8 cellular contexts compared by ENCODE assay signal in the genomic region with DNA sequence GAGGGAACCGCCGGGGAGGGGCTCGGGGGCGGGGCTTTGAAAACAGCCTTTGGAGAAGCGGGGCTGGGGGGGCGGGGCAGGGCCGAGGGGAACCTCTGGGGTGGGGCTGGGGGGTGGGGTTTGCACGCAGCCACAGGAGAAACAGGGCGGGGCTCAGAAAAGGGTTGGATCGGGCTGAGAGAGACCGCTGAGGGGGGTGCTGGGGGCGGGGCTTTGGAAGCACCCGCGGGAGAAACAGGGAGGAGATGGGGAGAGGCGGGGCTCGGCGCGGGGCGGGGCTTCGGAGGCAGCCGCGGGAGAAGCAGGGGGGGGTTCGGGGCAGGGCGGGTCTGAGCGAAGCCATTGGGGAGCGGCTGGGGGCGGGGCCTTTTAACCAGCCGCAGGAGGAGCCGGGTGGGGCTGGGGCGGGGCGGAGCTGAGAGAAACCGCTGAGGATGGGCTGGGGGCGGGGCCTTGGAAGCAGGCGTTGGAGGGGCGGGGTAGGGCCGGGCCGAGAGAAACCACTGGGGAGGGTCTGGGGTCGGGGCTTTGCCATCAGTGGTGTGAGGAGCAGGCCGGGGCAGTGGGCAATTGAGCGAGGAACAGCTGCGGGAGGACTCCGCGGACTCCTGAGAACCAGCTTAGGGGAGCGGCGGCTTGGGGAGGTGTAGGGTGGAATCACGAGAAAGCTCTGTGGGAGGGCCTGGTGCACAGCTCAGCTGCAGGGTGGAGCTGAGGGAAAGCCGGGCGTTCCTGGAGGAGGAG. TPM values are rescaled to one million over a fixed set of nuclear protein-coding genes. Genes with fewer than 3 reads are reported as not detected.
A peak's percentile ranks its signal among the peaks of the same experiment; 100 is the strongest.
DNase-seq lines count a peak whose midpoint lies in the region; TF ChIP-seq lines count a peak whose summit lies in the region.

No MANE protein-coding gene starts in this region.

- peaks cover 10% of the 10 kb centered on the region for H3K79me2 ChIP-seq in trophoblast cell (ENCODE audit: control insufficient read depth, insufficient read depth, low read length, poor library complexity)

- H3K36me3 ChIP-seq in trophoblast cell (ENCODE audit: control insufficient read depth in 1 of 2, insufficient read depth in 2 of 2, low read length in 2 of 2) = peaks cover 5 to 7% of the 10 kb centered on the region in 2 experiments
- no peaks in the 10 kb centered on the region for H3K36me3 ChIP-seq in thyroid gland

- H3K4me3 ChIP-seq in HFF-Myc (replicated peaks; ENCODE audit: low read depth, low read length) (peak overlapping the region; percentile 45), trophoblast cell (ENCODE audit: low read depth, low read length) (peak overlapping the region; percentile 75), thyroid gland (replicated peaks in 1 of 3) (peak overlapping the region in 1 of 3 donors; percentile 31)

- no peak overlapping the region for H2AFZ ChIP-seq in trophoblast cell (ENCODE audit: insufficient read depth, low read length, poor library complexity)

- H3K9ac ChIP-seq in trophoblast cell (ENCODE audit: low read length) = peak overlapping the region; percentile 78

- H3K9me3 ChIP-seq in trophoblast cell (ENCODE audit: insufficient read depth, low read depth, low read length) (no peaks in the 10 kb centered on the region), thyroid gland (no peaks in the 10 kb centered on the region)

- intact Hi-C loops in cardiac septum (cut with DNase I) (no loop called here), thyroid gland (cut with DNase I) (no loop called here)

- peak overlapping the region; percentile 79 for H3K4ac ChIP-seq in trophoblast cell (ENCODE audit: low read depth, low read length)

- H3K18ac ChIP-seq in trophoblast cell (ENCODE audit: low read length) = peak overlapping the region; percentile 75

- TF ChIP-seq CTCF in HFF-Myc (IDR thresholded peaks at IDR 0.05; ENCODE audit: low read depth, low read length, missing control alignments) = no peak
- TF ChIP-seq CTCF in thyroid gland (IDR thresholded peaks at IDR 0.05) = no peak

- peaks cover 6 to 8% of the 10 kb centered on the region in 2 experiments for H3K4me1 ChIP-seq in trophoblast cell (ENCODE audit: control insufficient read depth in 1 of 2, insufficient read depth in 2 of 2, low read length in 2 of 2)
- no peaks in the 10 kb centered on the region for H3K4me1 ChIP-seq in thyroid gland

- peak overlapping the region; percentile 91 for H4K8ac ChIP-seq in trophoblast cell (ENCODE audit: low read depth, low read length)

- peak overlapping the region; percentile 89 for H4K91ac ChIP-seq in trophoblast cell (ENCODE audit: low read depth, low read length)

- H3K27ac ChIP-seq in trophoblast cell (ENCODE audit: low read depth, low read length) = peak overlapping the region; percentile 96
- peak overlapping the region; percentile 91 to 95 (median 92) for H3K27ac ChIP-seq in thyroid gland

- H2AK5ac ChIP-seq in trophoblast cell (ENCODE audit: low read length) = peak overlapping the region; percentile 54

- H2BK5ac ChIP-seq in trophoblast cell (ENCODE audit: low read depth, low read length, poor library complexity) = peak overlapping the region; percentile 96

- peaks cover 8% of the 10 kb centered on the region for H3K79me1 ChIP-seq in trophoblast cell (ENCODE audit: low read length)

- peak; percentile 73 for DNase-seq in DMS114 treated with DMSO at 0.1 percent for 48 hours (lab: John Stamatoyannopoulos, UW; ENCODE audit: unreplicated experiment)
- DNase-seq in HFF-Myc (ENCODE audit: extremely low read depth, low read depth) = peak; percentile 33
- DNase-seq in NCI-H128 (lab: John Stamatoyannopoulos, UW; ENCODE audit: unreplicated experiment) = peak; percentile 43
- peak; percentile 68 to 79 for DNase-seq in SW 1271 (lab: John Stamatoyannopoulos, UW)
- peak; percentile 69 for DNase-seq in activated naive CD8-positive, alpha-beta T cell treated with anti-CD3 and anti-CD28 coated beads, Interleukin-2, amount 50 U/mL, for 16 hours (ENCODE audit: low read depth, low spot score)
- peak; percentile 97 for DNase-seq in cardiac septum (ENCODE audit: low spot score)
- DNase-seq in trophoblast cell = peak; percentile 80 to 81
- peak; percentile 95 for DNase-seq in thyroid gland

- H2BK12ac ChIP-seq in trophoblast cell (ENCODE audit: low read length) = peak overlapping the region; percentile 31

- H3K14ac ChIP-seq in trophoblast cell (ENCODE audit: low read length) = peak overlapping the region; percentile 93

- H4K12ac ChIP-seq in trophoblast cell (ENCODE audit: low read depth, low read length) = peak overlapping the region; percentile 80

- peak overlapping the region; percentile 69 for H3K4me2 ChIP-seq in trophoblast cell (ENCODE audit: low read length)

- peak in 1 of 2 donors; percentile 49 for TF ChIP-seq POLR2A in thyroid gland (IDR thresholded peaks at IDR 0.05)

- no CpG with 5 or more reads among the region's 48 CpGs for WGBS in trophoblast cell (ENCODE audit: extremely low coverage, insufficient coverage, insufficient read length)
- WGBS in thyroid gland, 2 donors = 0 to 7% methylated on average over 10 to 18 of the region's 48 CpGs

- no peaks in the 10 kb centered on the region for H3K27me3 ChIP-seq in trophoblast cell (ENCODE audit: insufficient read depth, low read length)
- H3K27me3 ChIP-seq in thyroid gland = no peaks in the 10 kb centered on the region

- peak overlapping the region; percentile 91 for H2BK120ac ChIP-seq in trophoblast cell (ENCODE audit: insufficient read depth, low read length, poor library complexity)

- H3K23ac ChIP-seq in trophoblast cell (ENCODE audit: low read length) = no peak overlapping the region

RNA-seq across cellular contexts. Expression of a gene that starts 1.2 kb away (rescaled TPM):
- 23.7 TPM for total RNA-seq in cardiac septum
- 27.3 and 27.4 TPM in 2 replicates for polyA plus RNA-seq in trophoblast cell (2013)
- 10 to 100 TPM; 21.2 to 28.2 (median 25.9) TPM for total RNA-seq in thyroid gland

RNA-seq across cellular contexts. Expression of a gene that starts 10.1 kb away (rescaled TPM):
- total RNA-seq in cardiac septum (0.30 TPM), thyroid gland (not detected)
- polyA plus RNA-seq in trophoblast cell (2013) = not detected in 2 replicates

RNA-seq across cellular contexts. Expression of a gene that starts 58.5 kb away (rescaled TPM):
- total RNA-seq in cardiac septum = not detected
- polyA plus RNA-seq in trophoblast cell (2013) = not detected in 2 replicates
- total RNA-seq in thyroid gland = not detected

Comparison
In these comparisons a context has a peak if more than half of its experiments do, and no peak if none do; other contexts are left out.
1. DNase-seq: peak in every context shown above with its lines; median percentile 97 in cardiac septum; 95 in thyroid gland; 80 in trophoblast cell; 74 in SW 1271; 73 in DMS114 treated with DMSO at 0.1 percent for 48 hours; 69 in activated naive CD8-positive, alpha-beta T cell treated with anti-CD3 and anti-CD28 coated beads, Interleukin-2, amount 50 U/mL, for 16 hours; 43 in NCI-H128; 33 in HFF-Myc.